13 cellular contexts compared by ENCODE assay signal in genomic region chr5:132445640-132445923, GRCh38. TPM values are rescaled to one million over a fixed set of nuclear protein-coding genes. Genes with fewer than 3 reads are reported as not detected.
DNase-seq lines count a peak whose midpoint lies in the region; ATAC-seq and TF ChIP-seq lines count a peak whose summit lies in the region.
"Had no signal": no experiment of that assay in that cellular context is flagged by ENCODE, and none has a peak within 500 bp of the region (broad histone marks: within the 10 kb centered on the region; RNA-seq: fewer than 3 reads in every experiment).

No MANE protein-coding gene starts in this region.

- H3K27ac ChIP-seq in HCT116 (ENCODE audit: low read depth, low read length) (0 out of 2 replicates have a peak overlapping the region, but pooled peaks have one; percentile 4), breast epithelium (peak overlapping the region; percentile 82 to 87), lung (ENCODE audit: low read depth in 1 of 2, low read length in 1 of 2) (peak overlapping the region; percentile 52 to 68), subcutaneous abdominal adipose tissue (ENCODE audit: low read depth, low read length) (peak overlapping the region; percentile 86)

- H3K4me1 ChIP-seq in HCT116 (ENCODE audit: control insufficient read depth in 1 of 2, insufficient read depth in 2 of 2, low read length in 2 of 2) (peaks cover 12 to 49% of the 10 kb centered on the region in 2 experiments), breast epithelium (peaks cover 7 to 30% of the 10 kb centered on the region in 2 donors), lung (ENCODE audit: control insufficient read depth in 2 of 2, insufficient read depth in 2 of 2, low read length in 2 of 2) (peaks cover 31 to 32% of the 10 kb centered on the region in 2 donors), subcutaneous abdominal adipose tissue (ENCODE audit: control insufficient read depth in 5 of 5, insufficient read depth in 5 of 5, low read length in 5 of 5) (peaks cover 15 to 43% (median 37%) of the 10 kb centered on the region in 5 donors)

- DNase-seq in HCT116 (ENCODE audit: low read depth, low spot score): no peak
- DNase-seq in breast epithelium (ENCODE audit: low spot score in 2 of 2): no peak
- DNase-seq in lung (ENCODE audit: low spot score): no peak
- DNase-seq in DMS114 treated with DMSO at 0.1 percent for 48 hours (lab: John Stamatoyannopoulos, UW; ENCODE audit: unreplicated experiment): no peak
- no peak for DNase-seq in activated CD4-positive, alpha-beta T cell treated with anti-CD3 and anti-CD28 coated beads, Interleukin-2, amount 50 U/mL, for 1 hour
- DNase-seq in NCI-H524 treated with DMSO at 0.1 percent for 48 hours (lab: John Stamatoyannopoulos, UW): no peak
- DNase-seq: Kasumi-1, kidney, NCI-H187 treated with DMSO at 0.1 percent for 48 hours, NCI-H774, nephron progenitor cell had no signal

- intact Hi-C loops in HCT116 (cut with micrococcal nuclease) (no loop called here), breast epithelium (cut with DNase I; ENCODE audit: low total_unique reads) (no loop called here)

- H3K4me3 ChIP-seq in HCT116 (replicated peaks in 1 of 2; ENCODE audit: low read depth in 1 of 2, low read length in 2 of 2) (no peak overlapping the region; a peak in 1 of 4 replicates), breast epithelium (no peak overlapping the region), lung (no peak overlapping the region), subcutaneous abdominal adipose tissue (ENCODE audit: low read depth in 1 of 5, low read length in 5 of 5) (no peak overlapping the region)

- ATAC-seq in HCT116 (peak; percentile 59), lung (ENCODE audit: insufficient read depth, low FRiP score) (no peak), GM18873 (IDR thresholded peaks at IDR 0.05; ENCODE audit: low FRiP score, unreplicated experiment) (no peak)

- CTCF ChIA-PET in HCT116 (lab: Charles Lee): no interaction called here

- WGBS in lung, 2 donors: 74 to 82% methylated on average over 4 of the region's 4 CpGs

- H3K36me3 ChIP-seq in HCT116 (ENCODE audit: control insufficient read depth in 1 of 2, insufficient read depth in 2 of 2, low read length in 2 of 2) (no peaks in the 10 kb centered on the region), breast epithelium (no peaks in the 10 kb centered on the region), lung (ENCODE audit: control insufficient read depth in 2 of 2, insufficient read depth in 2 of 2, low read length in 2 of 2) (peaks cover 0 to 6% of the 10 kb centered on the region in 2 donors), subcutaneous abdominal adipose tissue (ENCODE audit: control insufficient read depth in 5 of 5, insufficient read depth in 5 of 5, low read length in 5 of 5) (peaks cover 0 to 18% (median 5%) of the 10 kb centered on the region in 5 donors)

- RAD21 ChIA-PET in HCT116 (lab: Charles Lee; ENCODE audit: low non-redundant PET in 1 of 2, low total read pairs in 2 of 2, uncharacterized antibody in 2 of 2, unreplicated experiment in 2 of 2): no interaction called here

- no peak for TF ChIP-seq POLR2A in HCT116 (IDR thresholded peaks at IDR 0.05; ENCODE audit: borderline replicate concordance, extremely low read depth, insufficient read depth, insufficient read length)
- TF ChIP-seq POLR2A in breast epithelium (IDR thresholded peaks at IDR 0.05): no peak

- no peak for TF ChIP-seq RAD21 in HCT116 (IDR thresholded peaks at IDR 0.05; ENCODE audit: low read depth)

- peak overlapping the region; percentile 60 for H3K4me2 ChIP-seq in HCT116 (ENCODE audit: low read length)

- H3K9ac ChIP-seq in HCT116 (ENCODE audit: low read length) (peak overlapping the region; percentile 43), subcutaneous abdominal adipose tissue (ENCODE audit: low read length in 5 of 5) (peak overlapping the region in 4 of 5 donors; percentile 39 to 89 (median 55))

- H2AFZ ChIP-seq in HCT116 (ENCODE audit: low read depth, low read length, poor library complexity, severe bottlenecking): no peak overlapping the region

- BruUV-seq in HCT116 (replicated peaks; lab: Mats Ljungman, UMichigan): no TSS peak

- H3K9me2 ChIP-seq in HCT116 (ENCODE audit: insufficient read depth): no peaks in the 10 kb centered on the region

- H3K27me3 ChIP-seq in HCT116 (ENCODE audit: insufficient read depth, low read length) (no peaks in the 10 kb centered on the region), breast epithelium (no peaks in the 10 kb centered on the region), lung (ENCODE audit: control insufficient read depth, insufficient read depth) (no peaks in the 10 kb centered on the region), subcutaneous abdominal adipose tissue (ENCODE audit: control insufficient read depth in 5 of 5, insufficient read depth in 4 of 5, low read length in 5 of 5) (peaks cover 0 to 3% (median 0%) of the 10 kb centered on the region in 5 donors)

- no peaks in the 10 kb centered on the region for H3K79me2 ChIP-seq in HCT116 (ENCODE audit: insufficient read depth, low read length)

- no peaks in the 10 kb centered on the region for H3K9me3 ChIP-seq in HCT116 (ENCODE audit: control insufficient read depth in 1 of 2, insufficient read depth in 1 of 2, low read depth in 1 of 2, low read length in 2 of 2)
- H3K9me3 ChIP-seq in breast epithelium: no peaks in the 10 kb centered on the region
- no peaks in the 10 kb centered on the region for H3K9me3 ChIP-seq in lung (ENCODE audit: control insufficient read depth in 2 of 2, insufficient read depth in 1 of 2, low read length in 1 of 2)
- H3K9me3 ChIP-seq in subcutaneous abdominal adipose tissue (ENCODE audit: control insufficient read depth in 5 of 5, low read length in 5 of 5): peaks cover 0 to 3% (median 0%) of the 10 kb centered on the region in 5 donors

- no peaks in the 10 kb centered on the region for H4K20me1 ChIP-seq in HCT116 (ENCODE audit: insufficient read depth)

- no peak for TF ChIP-seq CTCF in HCT116 (IDR thresholded peaks at IDR 0.05 in 2 of 3, conservative IDR thresholded peaks at IDR 0.05 in 1 of 3; ENCODE audit: borderline replicate concordance in 1 of 3, insufficient read depth in 1 of 3, low read depth in 2 of 3, low read length in 2 of 3)
- no peak for TF ChIP-seq CTCF in breast epithelium (IDR thresholded peaks at IDR 0.05)
- TF ChIP-seq CTCF in lung (IDR thresholded peaks at IDR 0.05; ENCODE audit: control extremely low read depth, extremely low read depth): no peak

- POLR2A ChIA-PET in HCT116 (lab: Charles Lee): no interaction called here

TF ChIP-seq in HCT116, 20 proteins besides CTCF, POLR2A, EP300 and RAD21:
- TF ChIP-seq SRF (IDR thresholded peaks at IDR 0.05; ENCODE audit: low read depth): no peak
- TF ChIP-seq SIN3A (IDR thresholded peaks at IDR 0.05; ENCODE audit: low read depth): no peak
- TF ChIP-seq CBX3 (IDR thresholded peaks at IDR 0.05; ENCODE audit: low read depth): no peak
- TF ChIP-seq ELF1 (IDR thresholded peaks at IDR 0.05; ENCODE audit: borderline replicate concordance, low read depth): no peak
- no peak for TF ChIP-seq ZFX (IDR thresholded peaks at IDR 0.05)
- TF ChIP-seq FOSL1 (IDR thresholded peaks at IDR 0.05; ENCODE audit: low read depth): no peak
- no peak for TF ChIP-seq SP1 (IDR thresholded peaks at IDR 0.05; ENCODE audit: low read depth)
- TF ChIP-seq POLR2AphosphoS5 (IDR thresholded peaks at IDR 0.05; ENCODE audit: low read depth, low read length): no peak
- no peak for TF ChIP-seq CEBPB (IDR thresholded peaks at IDR 0.05; ENCODE audit: low read depth)
- no peak for TF ChIP-seq MAX (IDR thresholded peaks at IDR 0.05)
- TF ChIP-seq ZNF274 (IDR thresholded peaks at IDR 0.05; ENCODE audit: low read depth, low read length): no peak
- no peak for TF ChIP-seq EZH2phosphoT487 (IDR thresholded peaks at IDR 0.05; ENCODE audit: borderline replicate concordance)
- TF ChIP-seq YY1 (IDR thresholded peaks at IDR 0.05; ENCODE audit: extremely low read depth, insufficient replicate concordance, low read depth, low read length): no peak
- no peak for TF ChIP-seq EGR1 (IDR thresholded peaks at IDR 0.05; ENCODE audit: low read depth)
- TF ChIP-seq ZBTB33 (IDR thresholded peaks at IDR 0.05; ENCODE audit: extremely low read depth, insufficient replicate concordance, low read length): no peak

RNA-seq across cellular contexts. Expression of gene IRF1, which starts 45.0 kb away (rescaled TPM):
- total RNA-seq in HCT116 (2021; ENCODE audit: unreplicated experiment) (30.1 TPM), breast epithelium (10 to 100 TPM; 10.4 to 27.8 (median 18.0) TPM), lung (10 to 100 TPM; 53.8 to 83.2 TPM)
- polyA plus RNA-seq in HCT116 (2012): 16.5 and 26.0 TPM in 2 replicates
- 100 to 1,000 TPM in 1 of 2 donors, 10 to 100 TPM in 1; 32.9 to 141 TPM for polyA plus RNA-seq in lung

Comparison
In these comparisons a context has a peak if more than half of its experiments do, and no peak if none do; other contexts are left out.
1. H3K27ac ChIP-seq: peak in every context shown above with its lines; median percentile 86 in subcutaneous abdominal adipose tissue; 84 in breast epithelium; 60 in lung; 4 in HCT116.